In genomic region chr17:31190351-31190750, GRCh38 we compare ENCODE assay signal across 26 cellular contexts.
DNase-seq lines count a peak whose midpoint lies in the region; ATAC-seq, FAIRE-seq and TF ChIP-seq lines count a peak whose summit lies in the region.
"Had no signal": no experiment of that assay in that cellular context is flagged by ENCODE, and none has a peak within 500 bp of the region (broad histone marks: within the 10 kb centered on the region; RNA-seq: fewer than 3 reads in every experiment).

No MANE protein-coding gene starts in this region.

- intact Hi-C loops in activated T-helper 1 cell treated with anti-CD3 and anti-CD28 coated beads, Interleukin-12 subunit alpha, Interleukin-12 subunit beta, Interleukin-2, Interleukin-4 antibody, amounts not matched to agents 30 ng/mL and 10 ng/mL and 1 ng/mL, durations not matched to agents 14 hours and 24 hours and 36 hours (cut with micrococcal nuclease), result no loop called here

- H4K20me1 ChIP-seq in astrocyte (ENCODE audit: insufficient read depth, low read length), result peaks cover 4% of the 10 kb centered on the region

- ATAC-seq in A549 (no peak), GM21786 (IDR thresholded peaks at IDR 0.05; ENCODE audit: unreplicated experiment) (no peak)
- no peak for ATAC-seq in activated naive CD4-positive, alpha-beta T cell treated with anti-CD3 and anti-CD28 coated beads, Interleukin-2, amount 50 U/mL, for 72 hours
- ATAC-seq: activated CD8-positive, alpha-beta memory T cell treated with anti-CD3 and anti-CD28 coated beads, Interleukin-2, amount 10 ng/mL, durations not matched to agents 7 days and 5 days; lower lobe of right lung had no signal

- no peak overlapping the region for H3K27ac Mint-ChIP-seq in HFFc6
- H3K27ac Mint-ChIP-seq in astrocyte (ENCODE audit: unreplicated experiment), result no peak overlapping the region
- H3K27ac Mint-ChIP-seq in activated T-helper 1 cell treated with anti-CD3 and anti-CD28 coated beads, Interleukin-12 subunit alpha, Interleukin-12 subunit beta, Interleukin-2, Interleukin-4 antibody, amounts not matched to agents 30 ng/mL and 10 ng/mL and 1 ng/mL, durations not matched to agents 14 hours and 24 hours and 36 hours, result no peak overlapping the region
- H3K27ac Mint-ChIP-seq in activated naive CD4-positive, alpha-beta T cell treated with anti-CD3 and anti-CD28 coated beads, Interleukin-2, amount 50 U/mL, for 72 hours, result no peak overlapping the region
- H3K27ac Mint-ChIP-seq: activated CD8-positive, alpha-beta memory T cell treated with anti-CD3 and anti-CD28 coated beads, Interleukin-2, amount 10 ng/mL, durations not matched to agents 7 days and 5 days; activated naive CD4-positive, alpha-beta T cell treated with anti-CD3 and anti-CD28 coated beads for 36 hours; CD4-positive, alpha-beta memory T cell; nephron progenitor cell had no signal

- H3K4me2 ChIP-seq in A549 (no peak overlapping the region), astrocyte (ENCODE audit: low read length) (no peak overlapping the region)

- H3K9me3 ChIP-seq in A549 (no peaks in the 10 kb centered on the region), astrocyte (ENCODE audit: insufficient read depth, low read depth, low read length) (no peaks in the 10 kb centered on the region)
- H3K9me3 ChIP-seq: lower lobe of right lung, spleen, tibial nerve had no signal

- no peak for TF ChIP-seq POLR2A in A549 (IDR thresholded peaks at IDR 0.05; ENCODE audit: low read length)

- DNase-seq in A549 (ENCODE audit: low read depth in 1 of 2, low spot score in 1 of 2), result no peak
- peak; percentile 25 for DNase-seq in HFFc6
- DNase-seq in astrocyte (ENCODE audit: low read depth), result peak; percentile 33
- DNase-seq in fibroblast of villous mesenchyme (ENCODE audit: low read depth), result peak; percentile 9
- DNase-seq in activated T-helper 1 cell treated with anti-CD3 and anti-CD28 coated beads, Interleukin-12 subunit alpha, Interleukin-12 subunit beta, Interleukin-2, Interleukin-4 antibody, amounts not matched to agents 30 ng/mL and 10 ng/mL and 1 ng/mL, durations not matched to agents 14 hours and 24 hours and 36 hours (ENCODE audit: low spot score), result no peak
- no peak for DNase-seq in activated naive CD4-positive, alpha-beta T cell treated with anti-CD3 and anti-CD28 coated beads, Interleukin-2, amount 50 U/mL, for 72 hours (ENCODE audit: low spot score in 2 of 2)
- DNase-seq in NCI-H2081 (lab: John Stamatoyannopoulos, UW), result no peak
- DNase-seq: 8988T; activated CD4-positive, CD25-positive, alpha-beta regulatory T cell; activated CD8-positive, alpha-beta memory T cell treated with anti-CD3 and anti-CD28 coated beads, Interleukin-2, amount 10 ng/mL, durations not matched to agents 7 days and 5 days; activated naive CD4-positive, alpha-beta T cell treated with anti-CD3 and anti-CD28 coated beads for 36 hours; CD4-positive, alpha-beta memory T cell; cortex of kidney; GF-D8; glutamatergic neuron; kidney; lower lobe of right lung; NCI-H1092; NCI-H187; NCI-H524 treated with DMSO at 0.1 percent for 48 hours; nephron progenitor cell; retina; SIG-M5; spleen had no signal

- H3K27me3 Mint-ChIP-seq in HFFc6 (ENCODE audit: insufficient read depth) (peaks cover 2% of the 10 kb centered on the region; the same call in 1 of the 2 replicates), astrocyte (ENCODE audit: low read depth, unreplicated experiment) (no peaks in the 10 kb centered on the region)
- no peaks in the 10 kb centered on the region for H3K27me3 Mint-ChIP-seq in activated T-helper 1 cell treated with anti-CD3 and anti-CD28 coated beads, Interleukin-12 subunit alpha, Interleukin-12 subunit beta, Interleukin-2, Interleukin-4 antibody, amounts not matched to agents 30 ng/mL and 10 ng/mL and 1 ng/mL, durations not matched to agents 14 hours and 24 hours and 36 hours (ENCODE audit: insufficient read depth)
- H3K27me3 Mint-ChIP-seq: activated CD8-positive, alpha-beta memory T cell treated with anti-CD3 and anti-CD28 coated beads, Interleukin-2, amount 10 ng/mL, durations not matched to agents 7 days and 5 days; CD4-positive, alpha-beta memory T cell had no signal

- TF ChIP-seq EP300 in A549 (IDR thresholded peaks at IDR 0.05), result no peak

- WGBS in A549 (ENCODE audit: missing lambda C conversion rate), result 82% methylated on average over 2 of the region's 2 CpGs

- no peaks in the 10 kb centered on the region for H3K27me3 ChIP-seq in astrocyte (ENCODE audit: insufficient read depth, low read length)
- H3K27me3 ChIP-seq: spleen, tibial nerve had no signal

- H3K36me3 Mint-ChIP-seq in HFFc6 (ENCODE audit: low read depth), result peaks cover 66% of the 10 kb centered on the region
- peaks cover 28% of the 10 kb centered on the region for H3K36me3 Mint-ChIP-seq in astrocyte (ENCODE audit: low read depth, unreplicated experiment)
- H3K36me3 Mint-ChIP-seq in activated T-helper 1 cell treated with anti-CD3 and anti-CD28 coated beads, Interleukin-12 subunit alpha, Interleukin-12 subunit beta, Interleukin-2, Interleukin-4 antibody, amounts not matched to agents 30 ng/mL and 10 ng/mL and 1 ng/mL, durations not matched to agents 14 hours and 24 hours and 36 hours (ENCODE audit: low read depth), result peaks cover 5% of the 10 kb centered on the region
- peaks cover 4 to 7% of the 10 kb centered on the region in 2 donors for H3K36me3 Mint-ChIP-seq in activated naive CD4-positive, alpha-beta T cell treated with anti-CD3 and anti-CD28 coated beads, Interleukin-2, amount 50 U/mL, for 72 hours

- H3K4me3 ChIP-seq in A549, result no peak overlapping the region
- H3K4me3 ChIP-seq in astrocyte (ENCODE audit: insufficient read depth, low read depth, low read length), result no peak overlapping the region
- H3K4me3 ChIP-seq in fibroblast of villous mesenchyme (ENCODE audit: low read depth, low read length), result no peak overlapping the region
- H3K4me3 ChIP-seq: lower lobe of right lung, spleen, tibial nerve had no signal

- no peaks in the 10 kb centered on the region for H3K79me2 ChIP-seq in astrocyte (ENCODE audit: insufficient read depth, low read length)

- peak overlapping the region; percentile 61 for H3K4me3 Mint-ChIP-seq in HFFc6
- no peak overlapping the region for H3K4me3 Mint-ChIP-seq in astrocyte (ENCODE audit: unreplicated experiment)
- no peak overlapping the region for H3K4me3 Mint-ChIP-seq in activated T-helper 1 cell treated with anti-CD3 and anti-CD28 coated beads, Interleukin-12 subunit alpha, Interleukin-12 subunit beta, Interleukin-2, Interleukin-4 antibody, amounts not matched to agents 30 ng/mL and 10 ng/mL and 1 ng/mL, durations not matched to agents 14 hours and 24 hours and 36 hours
- H3K4me3 Mint-ChIP-seq: activated CD8-positive, alpha-beta memory T cell treated with anti-CD3 and anti-CD28 coated beads, Interleukin-2, amount 10 ng/mL, durations not matched to agents 7 days and 5 days; activated naive CD4-positive, alpha-beta T cell treated with anti-CD3 and anti-CD28 coated beads for 36 hours; CD4-positive, alpha-beta memory T cell; nephron progenitor cell had no signal

- H3K4me1 Mint-ChIP-seq in HFFc6 (ENCODE audit: low read depth) (peaks cover 34% of the 10 kb centered on the region), astrocyte (ENCODE audit: low read depth, unreplicated experiment) (peaks cover 6% of the 10 kb centered on the region)
- no peaks in the 10 kb centered on the region for H3K4me1 Mint-ChIP-seq in activated T-helper 1 cell treated with anti-CD3 and anti-CD28 coated beads, Interleukin-12 subunit alpha, Interleukin-12 subunit beta, Interleukin-2, Interleukin-4 antibody, amounts not matched to agents 30 ng/mL and 10 ng/mL and 1 ng/mL, durations not matched to agents 14 hours and 24 hours and 36 hours (ENCODE audit: low read depth)
- H3K4me1 Mint-ChIP-seq: activated CD8-positive, alpha-beta memory T cell treated with anti-CD3 and anti-CD28 coated beads, Interleukin-2, amount 10 ng/mL, durations not matched to agents 7 days and 5 days; CD4-positive, alpha-beta memory T cell; nephron progenitor cell had no signal

- CTCF ChIA-PET in A549 (lab: Yijun Ruan, JAX), result interaction anchor here (0.7 to 1.3 kb wide), 4 partner anchors 10 to 335 kb away, joined by 3 to 4 read pairs (median 4); no protein-coding TSS in a partner anchor

- POLR2A ChIA-PET in A549 (lab: Yijun Ruan, JAX), result interaction anchor here (0.6 to 0.7 kb wide), 2 partner anchors 90 to 181 kb away, joined by 3 to 9 read pairs; no protein-coding TSS in a partner anchor

- H3K9me3 Mint-ChIP-seq in HFFc6 (no peaks in the 10 kb centered on the region), astrocyte (ENCODE audit: unreplicated experiment) (no peaks in the 10 kb centered on the region)
- no peaks in the 10 kb centered on the region for H3K9me3 Mint-ChIP-seq in activated T-helper 1 cell treated with anti-CD3 and anti-CD28 coated beads, Interleukin-12 subunit alpha, Interleukin-12 subunit beta, Interleukin-2, Interleukin-4 antibody, amounts not matched to agents 30 ng/mL and 10 ng/mL and 1 ng/mL, durations not matched to agents 14 hours and 24 hours and 36 hours
- H3K9me3 Mint-ChIP-seq in activated naive CD4-positive, alpha-beta T cell treated with anti-CD3 and anti-CD28 coated beads, Interleukin-2, amount 50 U/mL, for 72 hours, result no peaks in the 10 kb centered on the region
- H3K9me3 Mint-ChIP-seq: activated naive CD4-positive, alpha-beta T cell treated with anti-CD3 and anti-CD28 coated beads for 36 hours; CD4-positive, alpha-beta memory T cell; nephron progenitor cell had no signal

- H3K27ac ChIP-seq in A549 (no peak overlapping the region), astrocyte (ENCODE audit: low read depth, low read length) (no peak overlapping the region)
- H3K27ac ChIP-seq: lower lobe of right lung, spleen, tibial nerve had no signal

- no peak overlapping the region for H3K9ac ChIP-seq in astrocyte (ENCODE audit: low read length)

- FAIRE-seq in A549 (lab: Jason Lieb, UNC) (peak; percentile 86), astrocyte (lab: Jason Lieb, UNC) (no peak)

- TF ChIP-seq CTCF in A549 (IDR thresholded peaks at IDR 0.05) (no peak), HFFc6 (IDR thresholded peaks at IDR 0.05) (no peak), astrocyte (IDR thresholded peaks at IDR 0.05; ENCODE audit: insufficient read depth, low read depth, low read length) (no peak), fibroblast of villous mesenchyme (IDR thresholded peaks at IDR 0.05; ENCODE audit: insufficient read depth, low read depth, low read length) (no peak)

- no peak for TF ChIP-seq RAD21 in A549 (conservative IDR thresholded peaks at IDR 0.05 in 1 of 2, IDR thresholded peaks at IDR 0.05 in 1 of 2)

- H3K36me3 ChIP-seq in astrocyte (ENCODE audit: insufficient read depth, low read length), result peaks cover 4% of the 10 kb centered on the region

- H3K4me1 ChIP-seq in A549, result peaks cover 7% of the 10 kb centered on the region; the same call in 1 of the 3 replicates
- peaks cover 3% of the 10 kb centered on the region for H3K4me1 ChIP-seq in astrocyte (ENCODE audit: insufficient read depth, low read length)
- H3K4me1 ChIP-seq: lower lobe of right lung, spleen had no signal

- H2AFZ ChIP-seq in astrocyte (ENCODE audit: low read depth, low read length), result no peak overlapping the region

TF ChIP-seq in A549, 52 proteins besides CTCF, POLR2A, EP300 and RAD21:
- no peak for TF ChIP-seq KDM1A (IDR thresholded peaks at IDR 0.05; ENCODE audit: low read depth)
- TF ChIP-seq NPAS2 (CRISPR knock-in tag; IDR thresholded peaks at IDR 0.05; ENCODE audit: borderline replicate concordance), result 0 out of 2 replicates have a peak, but pooled peaks have one; percentile 22
TF ChIP-seq in A549: peak in this region for 1.

Comparison
In these comparisons a context has a peak if more than half of its experiments do, and no peak if none do; other contexts are left out.
1. DNase-seq: peak in HFFc6 (single experiment), astrocyte (single experiment) and fibroblast of villous mesenchyme (single experiment); none in A549 (0 of 2), activated T-helper 1 cell treated with anti-CD3 and anti-CD28 coated beads, Interleukin-12 subunit alpha, Interleukin-12 subunit beta, Interleukin-2, Interleukin-4 antibody, amounts not matched to agents 30 ng/mL and 10 ng/mL and 1 ng/mL, durations not matched to agents 14 hours and 24 hours and 36 hours (single experiment), activated naive CD4-positive, alpha-beta T cell treated with anti-CD3 and anti-CD28 coated beads, Interleukin-2, amount 50 U/mL, for 72 hours (0 of 2) and NCI-H2081 (0 of 2).